Comparison of ENCODE assay signal across 10 cellular contexts in the genomic region with DNA sequence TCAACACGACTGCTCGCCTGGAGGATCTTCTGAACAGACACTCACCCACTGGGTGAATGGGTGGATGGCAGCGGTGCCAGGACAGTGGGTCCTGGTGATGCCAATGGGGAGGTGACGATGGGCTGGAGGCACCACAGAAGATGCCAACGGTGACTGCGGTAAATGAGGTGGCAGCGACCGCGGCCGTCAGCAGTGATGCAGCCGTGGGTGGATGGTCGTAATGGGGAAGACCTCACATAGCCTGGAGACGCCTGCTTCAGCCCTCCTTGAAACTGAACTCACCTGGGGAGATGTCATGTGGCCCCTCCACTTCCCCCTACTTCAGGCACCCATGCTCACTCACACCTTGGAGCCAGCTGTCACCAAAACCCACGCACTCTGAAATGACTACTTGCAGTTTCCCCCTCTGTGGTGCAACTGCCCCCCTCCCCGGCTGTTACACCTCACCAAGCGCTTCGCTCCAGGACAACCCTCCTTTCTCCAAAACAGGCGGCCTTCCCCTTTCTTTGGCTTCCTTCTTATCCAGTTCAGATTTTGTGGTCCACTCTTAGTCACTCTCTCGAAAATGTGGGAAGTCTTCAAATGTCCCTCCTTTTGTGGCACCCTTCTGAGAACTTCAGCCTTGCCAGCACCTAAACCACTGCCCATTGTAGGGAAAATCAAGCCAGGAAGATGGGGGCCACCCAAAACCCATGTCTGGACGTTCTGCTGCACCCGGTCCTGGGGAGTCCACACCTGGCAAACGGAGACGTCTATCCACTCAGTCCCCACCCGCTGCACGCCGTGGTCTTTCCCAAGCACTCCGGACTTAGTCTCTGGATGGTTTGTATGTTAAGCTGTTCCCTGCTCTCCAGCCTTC. TPM values are rescaled to one million over a fixed set of nuclear protein-coding genes. Genes with fewer than 3 reads are reported as not detected.
A peak's percentile ranks its signal among the peaks of the same experiment; 100 is the strongest.
DNase-seq lines count a peak whose midpoint lies in the region; ATAC-seq and TF ChIP-seq lines count a peak whose summit lies in the region.
"Had no signal": no experiment of that assay in that cellular context is flagged by ENCODE, and none has a peak within 500 bp of the region (broad histone marks: within the 10 kb centered on the region; RNA-seq: fewer than 3 reads in every experiment).

No MANE protein-coding gene starts in this region.

- peak; percentile 60 for DNase-seq in stimulated activated naive CD4-positive, alpha-beta T cell treated with Interleukin-2 at 50 U/mL for 16 hours (lab: John Stamatoyannopoulos, UW)
- no peak for DNase-seq in stimulated activated naive CD4-positive, alpha-beta T cell (lab: John Stamatoyannopoulos, UW)
- peak; percentile 47 for DNase-seq in activated naive CD4-positive, alpha-beta T cell treated with anti-CD3 and anti-CD28 coated beads, Interleukin-2, amount 10 ng/mL, durations not matched to agents 7 days and 5 days
- no peak for DNase-seq in putamen (ENCODE audit: low spot score)
- DNase-seq in NCI-H446 (lab: John Stamatoyannopoulos, UW), result no peak
- no peak for DNase-seq in PC-3
- DNase-seq in activated T-helper 2 cell treated with anti-CD3 and anti-CD28 coated beads, Interferon-gamma antibody, Interleukin-2, Interleukin-4, amounts not matched to agents 10 μg/mL and 5 μg/mL and 100 μg/mL, durations not matched to agents 14 hours and 24 hours and 36 hours (ENCODE audit: low spot score), result no peak
- DNase-seq: NCI-H1105 had no signal

- H3K27ac ChIP-seq in PC-3 (ENCODE audit: low read length), result no peak overlapping the region

- no TSS peak for BruUV-seq in PC-3 (replicated peaks; lab: Mats Ljungman, UMichigan)

- intact Hi-C loops in PC-3 (cut with micrococcal nuclease), result no loop called here
- intact Hi-C loops in activated T-helper 2 cell treated with anti-CD3 and anti-CD28 coated beads, Interferon-gamma antibody, Interleukin-2, Interleukin-4, amounts not matched to agents 10 μg/mL and 5 μg/mL and 100 μg/mL, durations not matched to agents 14 hours and 24 hours and 36 hours (cut with micrococcal nuclease), result no loop called here

- no peaks in the 10 kb centered on the region for H3K36me3 ChIP-seq in PC-3 (ENCODE audit: low read depth, low read length)

- no peak overlapping the region for H3K4me3 Mint-ChIP-seq in activated naive CD4-positive, alpha-beta T cell treated with anti-CD3 and anti-CD28 coated beads, Interleukin-2, amount 10 ng/mL, durations not matched to agents 7 days and 5 days
- no peak overlapping the region for H3K4me3 Mint-ChIP-seq in activated T-helper 2 cell treated with anti-CD3 and anti-CD28 coated beads, Interferon-gamma antibody, Interleukin-2, Interleukin-4, amounts not matched to agents 10 μg/mL and 5 μg/mL and 100 μg/mL, durations not matched to agents 14 hours and 24 hours and 36 hours (ENCODE audit: low read depth)
- H3K4me3 Mint-ChIP-seq: activated naive CD8-positive, alpha-beta T cell had no signal

- no peaks in the 10 kb centered on the region for H4K20me1 ChIP-seq in PC-3 (ENCODE audit: low read length)

- H3K9me3 Mint-ChIP-seq in activated naive CD4-positive, alpha-beta T cell treated with anti-CD3 and anti-CD28 coated beads, Interleukin-2, amount 10 ng/mL, durations not matched to agents 7 days and 5 days, result no peaks in the 10 kb centered on the region
- no peaks in the 10 kb centered on the region for H3K9me3 Mint-ChIP-seq in activated T-helper 2 cell treated with anti-CD3 and anti-CD28 coated beads, Interferon-gamma antibody, Interleukin-2, Interleukin-4, amounts not matched to agents 10 μg/mL and 5 μg/mL and 100 μg/mL, durations not matched to agents 14 hours and 24 hours and 36 hours

- CTCF ChIA-PET in activated naive CD4-positive, alpha-beta T cell treated with anti-CD3 and anti-CD28 coated beads, Interleukin-2, amount 10 ng/mL, durations not matched to agents 7 days and 5 days (lab: Charles Lee), result no interaction called here
- CTCF ChIA-PET in PC-3 (lab: Charles Lee), result no interaction called here

- H3K9me2 ChIP-seq in PC-3 (replicated peaks; ENCODE audit: low read length), result no peaks in the 10 kb centered on the region

- peaks cover 20% of the 10 kb centered on the region for H3K27me3 ChIP-seq in PC-3 (ENCODE audit: low read length)

- ATAC-seq in HG03045 (IDR thresholded peaks at IDR 0.05; ENCODE audit: unreplicated experiment) (peak; percentile 72), PC-3 (no peak)

- peaks cover 11% of the 10 kb centered on the region for H3K4me1 Mint-ChIP-seq in activated naive CD4-positive, alpha-beta T cell treated with anti-CD3 and anti-CD28 coated beads, Interleukin-2, amount 10 ng/mL, durations not matched to agents 7 days and 5 days
- H3K4me1 Mint-ChIP-seq in activated T-helper 2 cell treated with anti-CD3 and anti-CD28 coated beads, Interferon-gamma antibody, Interleukin-2, Interleukin-4, amounts not matched to agents 10 μg/mL and 5 μg/mL and 100 μg/mL, durations not matched to agents 14 hours and 24 hours and 36 hours (ENCODE audit: low read depth), result peaks cover 11% of the 10 kb centered on the region

- H2AFZ ChIP-seq in PC-3 (ENCODE audit: low read length), result no peak overlapping the region

- no peak overlapping the region for H3K27ac Mint-ChIP-seq in activated naive CD4-positive, alpha-beta T cell treated with anti-CD3 and anti-CD28 coated beads, Interleukin-2, amount 10 ng/mL, durations not matched to agents 7 days and 5 days
- H3K27ac Mint-ChIP-seq in activated T-helper 2 cell treated with anti-CD3 and anti-CD28 coated beads, Interferon-gamma antibody, Interleukin-2, Interleukin-4, amounts not matched to agents 10 μg/mL and 5 μg/mL and 100 μg/mL, durations not matched to agents 14 hours and 24 hours and 36 hours, result no peak overlapping the region
- H3K27ac Mint-ChIP-seq: activated naive CD8-positive, alpha-beta T cell had no signal

- H3K36me3 Mint-ChIP-seq in activated naive CD4-positive, alpha-beta T cell treated with anti-CD3 and anti-CD28 coated beads, Interleukin-2, amount 10 ng/mL, durations not matched to agents 7 days and 5 days, result no peaks in the 10 kb centered on the region
- H3K36me3 Mint-ChIP-seq in activated T-helper 2 cell treated with anti-CD3 and anti-CD28 coated beads, Interferon-gamma antibody, Interleukin-2, Interleukin-4, amounts not matched to agents 10 μg/mL and 5 μg/mL and 100 μg/mL, durations not matched to agents 14 hours and 24 hours and 36 hours (ENCODE audit: low read depth), result no peaks in the 10 kb centered on the region
- H3K36me3 Mint-ChIP-seq: activated naive CD8-positive, alpha-beta T cell had no signal

- no peaks in the 10 kb centered on the region for H3K9me3 ChIP-seq in PC-3 (ENCODE audit: low read length)

- no peak overlapping the region for H3K4me2 ChIP-seq in PC-3 (ENCODE audit: low read length)

- TF ChIP-seq CTCF in PC-3 (conservative IDR thresholded peaks at IDR 0.05; ENCODE audit: low read depth, low read length), result no peak

- no peaks in the 10 kb centered on the region for H3F3A ChIP-seq in PC-3 (ENCODE audit: low read length, unreplicated experiment)

- H3K4me3 ChIP-seq in PC-3 (ENCODE audit: low read length), result no peak overlapping the region

- H3K79me2 ChIP-seq in PC-3 (ENCODE audit: low read length), result no peaks in the 10 kb centered on the region

- H3K27me3 Mint-ChIP-seq in activated naive CD4-positive, alpha-beta T cell treated with anti-CD3 and anti-CD28 coated beads, Interleukin-2, amount 10 ng/mL, durations not matched to agents 7 days and 5 days, result peaks cover 41% of the 10 kb centered on the region
- H3K27me3 Mint-ChIP-seq in activated T-helper 2 cell treated with anti-CD3 and anti-CD28 coated beads, Interferon-gamma antibody, Interleukin-2, Interleukin-4, amounts not matched to agents 10 μg/mL and 5 μg/mL and 100 μg/mL, durations not matched to agents 14 hours and 24 hours and 36 hours (ENCODE audit: low read depth), result peaks cover 9% of the 10 kb centered on the region

- H3K4me1 ChIP-seq in PC-3 (ENCODE audit: insufficient read depth, low read length), result peaks cover 7% of the 10 kb centered on the region

- H3K9ac ChIP-seq in PC-3 (ENCODE audit: low read length), result no peak overlapping the region

- POLR2A ChIA-PET in PC-3 (lab: Charles Lee; ENCODE audit: unreplicated experiment), result no interaction called here

RNA-seq across cellular contexts. Expression of a gene that starts 10.4 kb away (rescaled TPM):
- total RNA-seq in PC-3 (2014; rRNA removed), result not detected in 2 replicates
- total RNA-seq in activated T-helper 2 cell treated with anti-CD3 and anti-CD28 coated beads, Interferon-gamma antibody, Interleukin-2, Interleukin-4, amounts not matched to agents 10 μg/mL and 5 μg/mL and 100 μg/mL, durations not matched to agents 14 hours and 24 hours and 36 hours, result 0.16 TPM in 1 of 2 replicates, not detected in the other

RNA-seq across cellular contexts. Expression of a gene that starts 14.2 kb away (rescaled TPM):
- total RNA-seq in PC-3 (2014; rRNA removed), result 147 and 167 TPM in 2 replicates
- 62.5 and 66.7 TPM in 2 replicates for total RNA-seq in activated T-helper 2 cell treated with anti-CD3 and anti-CD28 coated beads, Interferon-gamma antibody, Interleukin-2, Interleukin-4, amounts not matched to agents 10 μg/mL and 5 μg/mL and 100 μg/mL, durations not matched to agents 14 hours and 24 hours and 36 hours

RNA-seq across cellular contexts. Expression of a gene that starts 19.9 kb away (rescaled TPM):
- 2.8 and 7.3 TPM in 2 replicates for total RNA-seq in PC-3 (2014; rRNA removed)
- 1.1 and 1.9 TPM in 2 replicates for total RNA-seq in activated T-helper 2 cell treated with anti-CD3 and anti-CD28 coated beads, Interferon-gamma antibody, Interleukin-2, Interleukin-4, amounts not matched to agents 10 μg/mL and 5 μg/mL and 100 μg/mL, durations not matched to agents 14 hours and 24 hours and 36 hours

RNA-seq across cellular contexts. Expression of a gene that starts 44.0 kb away (rescaled TPM):
- total RNA-seq in PC-3 (2014; rRNA removed), result 73.7 and 80.1 TPM in 2 replicates
- 38.1 and 40.0 TPM in 2 replicates for total RNA-seq in activated T-helper 2 cell treated with anti-CD3 and anti-CD28 coated beads, Interferon-gamma antibody, Interleukin-2, Interleukin-4, amounts not matched to agents 10 μg/mL and 5 μg/mL and 100 μg/mL, durations not matched to agents 14 hours and 24 hours and 36 hours

Comparison
In these comparisons a context has a peak if more than half of its experiments do, and no peak if none do; other contexts are left out.
1. DNase-seq: peak in stimulated activated naive CD4-positive, alpha-beta T cell treated with Interleukin-2 at 50 U/mL for 16 hours (single experiment) and activated naive CD4-positive, alpha-beta T cell treated with anti-CD3 and anti-CD28 coated beads, Interleukin-2, amount 10 ng/mL, durations not matched to agents 7 days and 5 days (single experiment); none in stimulated activated naive CD4-positive, alpha-beta T cell (0 of 6), putamen (single experiment), NCI-H446 (0 of 2), PC-3 (single experiment) and activated T-helper 2 cell treated with anti-CD3 and anti-CD28 coated beads, Interferon-gamma antibody, Interleukin-2, Interleukin-4, amounts not matched to agents 10 μg/mL and 5 μg/mL and 100 μg/mL, durations not matched to agents 14 hours and 24 hours and 36 hours (single experiment).